7 cellular contexts compared by ENCODE assay signal in the genomic region with DNA sequence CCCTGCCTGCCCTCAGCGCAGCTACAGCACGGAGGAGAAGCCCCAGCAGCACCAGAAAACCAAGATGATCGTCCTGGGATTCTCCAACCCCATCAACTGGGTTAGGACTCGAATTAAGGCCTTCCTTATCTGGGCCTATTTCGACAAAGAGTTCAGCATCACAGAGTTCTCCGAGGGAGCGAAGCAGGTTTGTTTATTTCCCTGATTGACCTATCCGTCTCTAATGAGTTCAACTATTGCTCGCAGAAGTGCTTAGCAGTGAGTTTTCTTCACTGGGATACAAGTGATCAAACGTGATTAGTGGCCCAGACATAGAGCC. TPM values are rescaled to one million over a fixed set of nuclear protein-coding genes. Genes with fewer than 3 reads are reported as not detected.
DNase-seq lines count a peak whose midpoint lies in the region; ATAC-seq, FAIRE-seq and TF ChIP-seq lines count a peak whose summit lies in the region.

No MANE protein-coding gene starts in this region.

- H3K4me1 ChIP-seq in OCI-LY7 (ENCODE audit: insufficient read depth, low read length, poor library complexity, severe bottlenecking): peaks cover 29% of the 10 kb centered on the region
- no peaks in the 10 kb centered on the region for H3K4me1 ChIP-seq in esophagus (ENCODE audit: control insufficient read depth in 2 of 2, insufficient read depth in 2 of 2, low read length in 1 of 2)
- H3K4me1 ChIP-seq in psoas muscle: peaks cover 32% of the 10 kb centered on the region

- peaks cover 71% of the 10 kb centered on the region for H3K79me2 ChIP-seq in OCI-LY7 (ENCODE audit: insufficient read depth, low read depth, low read length)

- CTCF ChIA-PET in OCI-LY7 (lab: Charles Lee; ENCODE audit: unreplicated experiment): no interaction called here

- H3K4me3 ChIP-seq in OCI-LY7 (ENCODE audit: low read depth, low read length, poor library complexity, severe bottlenecking) (peak overlapping the region; percentile 92), esophagus (ENCODE audit: low read depth in 1 of 2, low read length in 2 of 2) (peak overlapping the region; percentile 93 to 95), psoas muscle (peak overlapping the region; percentile 96)

- H3K9me3 ChIP-seq in OCI-LY7 (ENCODE audit: low read length): no peaks in the 10 kb centered on the region
- no peaks in the 10 kb centered on the region for H3K9me3 ChIP-seq in esophagus (ENCODE audit: control insufficient read depth in 2 of 2, insufficient read depth in 1 of 2, low read depth in 1 of 2, low read length in 1 of 2)
- H3K9me3 ChIP-seq in psoas muscle: no peaks in the 10 kb centered on the region

- TF ChIP-seq CTCF in OCI-LY7 (conservative IDR thresholded peaks at IDR 0.05; ENCODE audit: low read length) (no peak), psoas muscle (IDR thresholded peaks at IDR 0.05) (no peak)

- H3K27me3 ChIP-seq in esophagus (ENCODE audit: control insufficient read depth in 1 of 2, insufficient read depth in 2 of 2, low read length in 2 of 2): no peaks in the 10 kb centered on the region
- no peaks in the 10 kb centered on the region for H3K27me3 ChIP-seq in psoas muscle (ENCODE audit: insufficient read depth in 3 of 3, low read length in 2 of 3)

- ATAC-seq in GM19455 (IDR thresholded peaks at IDR 0.05; ENCODE audit: unreplicated experiment) (peak; percentile 6), psoas muscle (no peak)

- H3K9me2 ChIP-seq in OCI-LY7 (ENCODE audit: insufficient read depth, low read length): no peaks in the 10 kb centered on the region

- H3K27ac ChIP-seq in OCI-LY7 (ENCODE audit: low read depth, low read length, poor library complexity, severe bottlenecking) (peak overlapping the region; percentile 57), esophagus (ENCODE audit: low read depth in 2 of 2, low read length in 1 of 2) (peak overlapping the region; percentile 93 to 98), psoas muscle (peak overlapping the region; percentile 95)

- no TSS peak for BruUV-seq in OCI-LY7 (replicated peaks; lab: Mats Ljungman, UMichigan)

- WGBS in esophagus, 2 donors: 1% methylated on average over 10 of the region's 10 CpGs
- 0 to 1% (median 0%) methylated on average over 10 of the region's 10 CpGs for WGBS in psoas muscle, 3 donors

- H3K4me2 ChIP-seq in OCI-LY7 (ENCODE audit: low read length): peak overlapping the region; percentile 83

- intact Hi-C loops in OCI-LY7 (cut with micrococcal nuclease; ENCODE audit: unreplicated experiment): no loop called here
- intact Hi-C loops in psoas muscle (cut with DNase I): no loop called here

- H4K20me1 ChIP-seq in OCI-LY7 (ENCODE audit: insufficient read depth, low read length): no peaks in the 10 kb centered on the region

- FAIRE-seq in urothelium cell line (lab: Jason Lieb, UNC): no peak

- peak; percentile 9 for DNase-seq in OCI-LY7 (ENCODE audit: low spot score)
- DNase-seq in psoas muscle: no peak
- no peak for DNase-seq in urothelium cell line (ENCODE audit: low spot score)
- DNase-seq in MV-4-11 (lab: John Stamatoyannopoulos, UW): no peak
- no peak for DNase-seq in amniotic stem cell (lab: John Stamatoyannopoulos, UW)

- POLR2A ChIA-PET in OCI-LY7 (lab: Charles Lee): interaction anchor here (0.5 to 1.4 kb wide), 5 partner anchors 28 to 1129 kb away, joined by 3 to 8 read pairs (median 4); no protein-coding TSS in a partner anchor

- peak overlapping the region; percentile 86 for H2AFZ ChIP-seq in OCI-LY7 (ENCODE audit: low read length)

- peaks cover 42% of the 10 kb centered on the region for H3K36me3 ChIP-seq in OCI-LY7 (ENCODE audit: insufficient read depth, low read length)
- H3K36me3 ChIP-seq in esophagus (ENCODE audit: control insufficient read depth in 2 of 2, insufficient read depth in 2 of 2, low read length in 1 of 2): peaks cover 0 to under 1% of the 10 kb centered on the region in 2 donors
- H3K36me3 ChIP-seq in psoas muscle (ENCODE audit: insufficient read depth in 1 of 2, low read depth in 1 of 2): peaks cover 0 to 35% of the 10 kb centered on the region in 2 donors

RNA-seq across cellular contexts. Expression of a gene that starts 0.6 kb away (rescaled TPM):
- 13.7 and 25.3 TPM in 2 replicates for total RNA-seq in OCI-LY7 (2014; rRNA removed; shearing (Covaris generic))
- total RNA-seq in OCI-LY7 (2022) (23.3 and 29.8 TPM in 2 replicates), psoas muscle (10 to 100 TPM; 18.2 to 32.8 (median 21.8) TPM)
- polyA plus RNA-seq in esophagus (10 to 100 TPM in 1 of 2 donors, 1 to 10 TPM in 1; 5.0 to 14.2 TPM), psoas muscle (10 to 100 TPM; 27.7 to 52.3 (median 35.6) TPM)

RNA-seq across cellular contexts. Expression of a gene that starts 0.7 kb away (rescaled TPM):
- total RNA-seq in OCI-LY7 (2014; rRNA removed; shearing (Covaris generic)): 5.1 and 7.1 TPM in 2 replicates
- total RNA-seq in OCI-LY7 (2022): 7.7 and 8.9 TPM in 2 replicates
- polyA plus RNA-seq in esophagus: 1 to 10 TPM; 2.4 to 3.5 TPM
- total RNA-seq in psoas muscle: 1 to 10 TPM; 2.8 to 4.5 (median 3.2) TPM
- 1 to 10 TPM; 2.3 to 6.0 (median 4.4) TPM for polyA plus RNA-seq in psoas muscle

RNA-seq across cellular contexts. Expression of a gene that starts 44.9 kb away (rescaled TPM):
- 10.7 and 14.0 TPM in 2 replicates for total RNA-seq in OCI-LY7 (2014; rRNA removed; shearing (Covaris generic))
- total RNA-seq in OCI-LY7 (2022) (17.5 and 18.9 TPM in 2 replicates), psoas muscle (10 to 100 TPM; 13.0 to 21.6 (median 15.8) TPM)
- polyA plus RNA-seq in esophagus (1 to 10 TPM; 3.4 to 4.6 TPM), psoas muscle (10 to 100 TPM in 1 of 3 donors, 1 to 10 TPM in 2; 8.0 to 11.2 (median 8.2) TPM)
